Comparison of ENCODE assay signal across 24 cellular contexts in genomic region chr9:71048271-71048670, GRCh38.
"Had no signal": no experiment of that assay in that cellular context is flagged by ENCODE, and none has a peak within 500 bp of the region (broad histone marks: within the 10 kb centered on the region; RNA-seq: fewer than 3 reads in every experiment).

No MANE protein-coding gene starts in this region.

- H3K4me3 ChIP-seq: gastroesophageal sphincter, mucosa of descending colon, ovary, right atrium auricular region, spleen, thoracic aorta, uterus had no signal

- ATAC-seq: activated CD4-positive, alpha-beta T cell treated with anti-CD3 and anti-CD28 coated beads for 36 hours; activated CD8-positive, alpha-beta memory T cell treated with anti-CD3 and anti-CD28 coated beads, Interleukin-2, amount 10 ng/mL, durations not matched to agents 7 days and 5 days; activated CD8-positive, alpha-beta T cell treated with anti-CD3 and anti-CD28 coated beads, Interleukin-2, amount 10 ng/mL, durations not matched to agents 7 days and 5 days; activated naive CD8-positive, alpha-beta T cell treated with anti-CD3 and anti-CD28 coated beads, Interleukin-2, amount 50 U/mL, for 24 hours; gastroesophageal sphincter; left ventricle myocardium superior; mucosa of descending colon; natural killer cell treated with Interleukin-12 subunit alpha and Interleukin-12 subunit beta and Interleukin-15 and Interleukin-18, amount 100 ng/mL, for 72 hours; stimulated activated naive CD8-positive, alpha-beta T cell treated with anti-CD3 and anti-CD28 coated beads, Interleukin-15, Interleukin-2, amounts not matched to agents 100 U/mL and 50 U/mL, for 24 hours had no signal

- DNase-seq: activated CD4-positive, alpha-beta T cell treated with anti-CD3 and anti-CD28 coated beads for 36 hours; activated CD4-positive, CD25-positive, alpha-beta regulatory T cell; activated CD8-positive, alpha-beta memory T cell treated with anti-CD3 and anti-CD28 coated beads, Interleukin-2, amount 10 ng/mL, durations not matched to agents 7 days and 5 days; activated CD8-positive, alpha-beta T cell treated with anti-CD3 and anti-CD28 coated beads, Interleukin-2, amount 10 ng/mL, durations not matched to agents 7 days and 5 days; activated naive CD8-positive, alpha-beta T cell treated with anti-CD3 and anti-CD28 coated beads, Interleukin-2, amount 50 U/mL, for 24 hours; activated T-cell treated with anti-CD3 and anti-CD28 coated beads, Interleukin-2, amount 50 U/mL, for 48 hours; amygdala; caudate nucleus; cortex of kidney; head of caudate nucleus; hippocampal formation; left ventricle myocardium superior; mucosa of descending colon; ovary; spleen; stimulated activated naive CD8-positive, alpha-beta T cell treated with anti-CD3 and anti-CD28 coated beads, Interleukin-15, Interleukin-2, amounts not matched to agents 100 U/mL and 50 U/mL, for 24 hours; T-helper 2 cell; trophoblast cell; uterus had no signal

- H3K36me3 ChIP-seq: gastroesophageal sphincter, neutrophil, ovary, right atrium auricular region, spleen, thoracic aorta, uterus had no signal

- H3K27ac ChIP-seq: gastroesophageal sphincter, neutrophil, ovary, right atrium auricular region, spleen, thoracic aorta, uterus had no signal

- H3K27me3 ChIP-seq: gastroesophageal sphincter, neutrophil, ovary, right atrium auricular region, spleen, uterus had no signal
